Comparison of ENCODE assay signal across 8 cellular contexts in genomic region chrX:53048169-53049126, GRCh38. TPM values are rescaled to one million over a fixed set of nuclear protein-coding genes. Genes with fewer than 3 reads are reported as not detected.
DNase-seq lines count a peak whose midpoint lies in the region; ATAC-seq and TF ChIP-seq lines count a peak whose summit lies in the region.

Gene GPR173, plus strand, starts transcription at chrX:53048789. Its CDS starts 27,833 bp downstream, at chrX:53076622.

- peak within 1 kb of the TSS; percentile 28 to 70 (median 57) for H3K4me3 ChIP-seq in dorsolateral prefrontal cortex
- peak within 1 kb of the TSS; percentile 46 for H3K4me3 ChIP-seq in lower lobe of right lung
- peak within 1 kb of the TSS; percentile 80 for H3K4me3 ChIP-seq in thoracic aorta

- H3K9me3 ChIP-seq in lower lobe of right lung (no peaks in the 10 kb centered on the region), thoracic aorta (no peaks in the 10 kb centered on the region)

- DNase-seq in EL (peak; percentile 67), NCI-H524 treated with DMSO at 0.1 percent for 48 hours (lab: John Stamatoyannopoulos, UW) (peak; percentile 21), dorsolateral prefrontal cortex (peak; percentile 33 to 74 (median 62)), lower lobe of right lung (peak; percentile 50), thoracic aorta (ENCODE audit: low spot score) (no peak), HuH-7.5 (ENCODE audit: low spot score) (no peak)

- H3K27me3 ChIP-seq in dorsolateral prefrontal cortex (peaks cover 0 to 71% (median 16%) of the 10 kb centered on the region in 45 donors), lower lobe of right lung (ENCODE audit: low read depth) (no peaks in the 10 kb centered on the region), thoracic aorta (replicated peaks; ENCODE audit: insufficient read depth) (no peaks in the 10 kb centered on the region)

- H3K27ac ChIP-seq in dorsolateral prefrontal cortex (peak within 1 kb of the TSS in 48 of 59 donors; percentile 20 to 88 (median 77)), lower lobe of right lung (no peak within 1 kb of the TSS), thoracic aorta (peak within 1 kb of the TSS; percentile 58 to 72)

- H3K36me3 ChIP-seq in lower lobe of right lung (no peaks in the 10 kb centered on the region), thoracic aorta (no peaks in the 10 kb centered on the region)

- ATAC-seq in lower lobe of right lung (peak; percentile 61 to 83), thoracic aorta (ENCODE audit: insufficient number of reproducible peaks, low FRiP score, low read depth) (peak; percentile 83), GM18870 (IDR thresholded peaks at IDR 0.05; ENCODE audit: unreplicated experiment) (no peak), HG03342 (IDR thresholded peaks at IDR 0.05; ENCODE audit: unreplicated experiment) (no peak)

- H3K4me1 ChIP-seq in lower lobe of right lung (no peaks in the 10 kb centered on the region), thoracic aorta (ENCODE audit: control insufficient read depth in 1 of 2, low read depth in 2 of 2) (peaks cover 0 to 12% of the 10 kb centered on the region in 2 donors)

- peak in 1 of 56 donors; percentile 19 for TF ChIP-seq CTCF in dorsolateral prefrontal cortex (IDR thresholded peaks at IDR 0.05 in 54 of 56, conservative IDR thresholded peaks at IDR 0.05 in 2 of 56; ENCODE audit: low read depth in 1 of 56, partially characterized antibody in 56 of 56)
- no peak for TF ChIP-seq CTCF in lower lobe of right lung (IDR thresholded peaks at IDR 0.05)
- no peak for TF ChIP-seq CTCF in thoracic aorta (IDR thresholded peaks at IDR 0.05)

- intact Hi-C loops in dorsolateral prefrontal cortex (cut with DNase I) (loop anchor here in 1 of 2 donors (5.0 kb wide), 1 partner anchor 51 kb away; no protein-coding TSS in a partner anchor), lower lobe of right lung (cut with DNase I) (no loop called here)

RNA-seq across cellular contexts. Expression of gene GPR173, which starts in this region (rescaled TPM):
- total RNA-seq in dorsolateral prefrontal cortex (10 to 100 TPM; 13.8 to 28.3 (median 20.2) TPM), lower lobe of right lung (0.56 TPM), thoracic aorta (1 to 10 TPM; 2.3 to 2.7 TPM)

Comparison
In these comparisons a context has a peak if more than half of its experiments do, and no peak if none do; other contexts are left out.
1. Peak in DNase-seq, ATAC-seq and H3K4me3 ChIP-seq in lower lobe of right lung; RNA of the gene not detected or under 1 TPM.
2. DNase-seq: peak in EL (single experiment), NCI-H524 treated with DMSO at 0.1 percent for 48 hours (single experiment) and dorsolateral prefrontal cortex (10 of 10); none in thoracic aorta (single experiment) and HuH-7.5 (single experiment).
3. Peak in every context shown above with its lines, with median percentiles within 50 percentile points of each other: H3K4me3 ChIP-seq.